Comparison of ENCODE assay signal across 15 cellular contexts in the genomic region with DNA sequence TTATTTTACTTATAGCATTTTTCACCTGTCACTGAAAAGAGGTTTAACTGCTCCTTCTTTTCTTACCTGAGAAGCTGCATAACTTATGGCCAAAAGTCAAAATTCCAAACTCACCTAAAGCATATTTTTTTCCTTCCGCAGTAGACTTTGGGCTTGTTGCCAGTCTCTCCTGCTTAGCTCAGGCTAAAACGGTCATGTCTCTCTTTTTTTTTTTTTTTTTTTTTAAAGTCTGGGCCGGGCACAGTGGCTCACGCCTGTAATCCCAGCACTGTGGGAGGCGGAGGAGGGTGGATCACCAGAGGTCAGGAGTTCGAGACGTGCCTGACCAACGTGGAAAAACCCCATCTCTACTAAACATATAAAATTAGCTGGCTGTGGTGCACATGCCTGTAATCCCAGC.
"Had no signal": no experiment of that assay in that cellular context is flagged by ENCODE, and none has a peak within 500 bp of the region (broad histone marks: within the 10 kb centered on the region; RNA-seq: fewer than 3 reads in every experiment).

No MANE protein-coding gene starts in this region.

- DNase-seq: activated CD4-positive, alpha-beta T cell treated with anti-CD3 and anti-CD28 coated beads for 48 hours; activated CD8-positive, alpha-beta memory T cell treated with anti-CD3 and anti-CD28 coated beads, Interleukin-2, amount 50 U/mL, for 48 hours; activated CD8-positive, alpha-beta T cell treated with anti-CD3 and anti-CD28 coated beads, Interleukin-2, amount 10 ng/mL, durations not matched to agents 7 days and 5 days; activated naive CD4-positive, alpha-beta T cell; central memory CD4-positive, alpha-beta T cell; effector memory CD8-positive, alpha-beta T cell; erythroblast; hypothalamus; naive thymus-derived CD4-positive, alpha-beta T cell; right lobe of liver; T-cell; T1000 had no signal

- H3K4me3 ChIP-seq: lung, right lobe of liver, tibial nerve had no signal

- ATAC-seq: activated CD8-positive, alpha-beta T cell treated with anti-CD3 and anti-CD28 coated beads, Interleukin-2, amount 10 ng/mL, durations not matched to agents 7 days and 5 days; effector memory CD8-positive, alpha-beta T cell; naive thymus-derived CD4-positive, alpha-beta T cell; right lobe of liver; stimulated activated effector memory CD8-positive, alpha-beta T cell treated with anti-CD3 and anti-CD28 coated beads, Interleukin-12 subunit alpha, Interleukin-12 subunit beta, amount 100 ng/mL, for 72 hours; T-cell had no signal
